Comparison of ENCODE assay signal across 8 cellular contexts in genomic region chr2:169768262-169768995, GRCh38. TPM values are rescaled to one million over a fixed set of nuclear protein-coding genes. Genes with fewer than 3 reads are reported as not detected.
A peak's percentile ranks its signal among the peaks of the same experiment; 100 is the strongest.
DNase-seq lines count a peak whose midpoint lies in the region; ATAC-seq and TF ChIP-seq lines count a peak whose summit lies in the region.

No MANE protein-coding gene starts in this region.

- H3K27me3 ChIP-seq in right cardiac atrium (ENCODE audit: control insufficient read depth, insufficient read depth): no peaks in the 10 kb centered on the region

- no peak overlapping the region for H3K27ac ChIP-seq in right cardiac atrium (ENCODE audit: low read length)

- no peaks in the 10 kb centered on the region for H3K4me1 ChIP-seq in right cardiac atrium (ENCODE audit: control insufficient read depth, insufficient read depth, low read length)

- no peaks in the 10 kb centered on the region for H3K9me3 ChIP-seq in right cardiac atrium (ENCODE audit: control insufficient read depth, low read length)

- ATAC-seq in GM18502 (IDR thresholded peaks at IDR 0.05; ENCODE audit: poor library complexity, unreplicated experiment) (peak; percentile 59), right cardiac atrium (peak; percentile 64 to 83), HG02981 (IDR thresholded peaks at IDR 0.05; ENCODE audit: unreplicated experiment) (no peak)

- POLR2A ChIA-PET in HEK293T (lab: Yijun Ruan, JAX): no interaction called here

- peak; percentile 5 for DNase-seq in activated T-helper 9 cell treated with anti-CD3 and anti-CD28 coated beads, Interleukin-2, amount 50 U/mL, for 16 hours (ENCODE audit: low read depth)
- DNase-seq in right cardiac atrium (peak; percentile 51 to 74 (median 74)), NOMO-1 (lab: John Stamatoyannopoulos, UW; ENCODE audit: unreplicated experiment in 2 of 2) (no peak), HEK293T (ENCODE audit: extremely low spot score) (no peak), NCI-H524 (lab: John Stamatoyannopoulos, UW) (no peak)
- DNase-seq in stimulated activated CD4-positive, alpha-beta T cell treated with anti-CD3 and anti-CD28 coated beads, Interleukin-4, amount 100 ng/mL, for 48 hours (ENCODE audit: low read depth in 2 of 2): peak; percentile 5 to 34

- intact Hi-C loops in right cardiac atrium (cut with DNase I): no loop called here

- 26% methylated on average over 72 of the region's 72 CpGs for WGBS in right cardiac atrium

- peak overlapping the region; percentile 27 for H3K4me3 ChIP-seq in right cardiac atrium (ENCODE audit: low read length)

- CTCF ChIA-PET in HEK293T (lab: Yijun Ruan, JAX): no interaction called here

TF ChIP-seq in HEK293T, 16 proteins besides CTCF, POLR2A, EP300 and RAD21:
- TF ChIP-seq PKNOX1 (IDR thresholded peaks at IDR 0.05) (no peak), FOXM1 (IDR thresholded peaks at IDR 0.05; ENCODE audit: borderline replicate concordance) (no peak), NFRKB (IDR thresholded peaks at IDR 0.05) (no peak), FOXA1 (IDR thresholded peaks at IDR 0.05) (no peak), BHLHE40 (IDR thresholded peaks at IDR 0.05; ENCODE audit: borderline replicate concordance) (no peak), ELF4 (IDR thresholded peaks at IDR 0.05) (no peak), ARNT (IDR thresholded peaks at IDR 0.05) (no peak), SP1 (IDR thresholded peaks at IDR 0.05) (no peak), TARDBP (IDR thresholded peaks at IDR 0.05) (no peak), L3MBTL2 (conservative IDR thresholded peaks at IDR 0.05) (no peak), FOXK2 (IDR thresholded peaks at IDR 0.05) (no peak), LEF1 (IDR thresholded peaks at IDR 0.05; ENCODE audit: borderline replicate concordance) (no peak), CTBP1 (IDR thresholded peaks at IDR 0.05; ENCODE audit: borderline replicate concordance) (no peak), HDGF (IDR thresholded peaks at IDR 0.05; ENCODE audit: borderline replicate concordance) (no peak), SUZ12 (IDR thresholded peaks at IDR 0.05) (no peak), ZNF384 (IDR thresholded peaks at IDR 0.05) (no peak)

RNA-seq across cellular contexts. Expression of gene SSB, which starts 30.2 kb away (rescaled TPM):
- 10 to 100 TPM; 55.2 to 65.1 (median 59.5) TPM for total RNA-seq in right cardiac atrium
- polyA plus RNA-seq in right cardiac atrium: 73.3 TPM

RNA-seq across cellular contexts. Expression of gene KLHL23, which starts 34.8 kb away (rescaled TPM):
- total RNA-seq in right cardiac atrium: 10 to 100 TPM; 22.5 to 29.5 (median 25.7) TPM
- 16.7 TPM for polyA plus RNA-seq in right cardiac atrium

RNA-seq across cellular contexts. Expression of gene METTL5, which starts 56.3 kb away (rescaled TPM):
- total RNA-seq in right cardiac atrium: 10 to 100 TPM; 51.3 to 62.3 (median 58.1) TPM
- polyA plus RNA-seq in right cardiac atrium: 94.1 TPM

RNA-seq across cellular contexts. Expression of gene UBR3, which starts 58.8 kb away (rescaled TPM):
- total RNA-seq in right cardiac atrium: 10 to 100 TPM; 83.2 to 98.2 (median 93.6) TPM
- polyA plus RNA-seq in right cardiac atrium: 39.8 TPM

Comparison
In these comparisons a context has a peak if more than half of its experiments do, and no peak if none do; other contexts are left out.
1. DNase-seq: peak in activated T-helper 9 cell treated with anti-CD3 and anti-CD28 coated beads, Interleukin-2, amount 50 U/mL, for 16 hours (single experiment), right cardiac atrium (3 of 3) and stimulated activated CD4-positive, alpha-beta T cell treated with anti-CD3 and anti-CD28 coated beads, Interleukin-4, amount 100 ng/mL, for 48 hours (2 of 2); none in NOMO-1 (0 of 2), HEK293T (single experiment) and NCI-H524 (0 of 2).